12 cellular contexts compared by ENCODE assay signal in the genomic region with DNA sequence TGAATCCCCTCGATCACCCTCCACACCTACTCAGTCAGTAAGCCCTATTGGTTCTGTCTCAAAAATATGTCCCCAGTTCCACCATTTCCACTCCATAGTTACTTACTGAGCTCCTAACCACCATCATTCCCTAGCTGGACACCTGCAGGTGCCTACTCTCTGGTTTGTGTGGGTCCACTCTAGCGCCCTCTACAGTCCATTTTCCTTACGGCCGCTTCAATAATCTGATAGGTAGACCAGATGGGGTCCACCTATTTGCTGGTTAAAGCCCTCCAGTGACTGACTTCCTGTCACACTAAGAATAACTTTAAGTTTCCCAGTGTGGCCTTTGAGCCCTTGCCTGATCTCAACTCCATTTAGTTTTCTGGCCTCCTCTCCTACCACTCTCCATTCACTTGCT. TPM values are rescaled to one million over a fixed set of nuclear protein-coding genes. Genes with fewer than 3 reads are reported as not detected.
A peak's percentile ranks its signal among the peaks of the same experiment; 100 is the strongest.
DNase-seq lines count a peak whose midpoint lies in the region; ATAC-seq, FAIRE-seq and TF ChIP-seq lines count a peak whose summit lies in the region.
"Had no signal": no experiment of that assay in that cellular context is flagged by ENCODE, and none has a peak within 500 bp of the region (broad histone marks: within the 10 kb centered on the region; RNA-seq: fewer than 3 reads in every experiment).

No MANE protein-coding gene starts in this region.

- H3K4me3 ChIP-seq in H1 (ENCODE audit: extremely low read depth in 1 of 4, insufficient read depth in 2 of 4, low read depth in 3 of 4, low read length in 4 of 4) (no peak overlapping the region), smooth muscle cell (no peak overlapping the region)
- H3K4me3 ChIP-seq: BLaER1 had no signal

- H3F3A ChIP-seq in smooth muscle cell (ENCODE audit: low read depth), result peaks cover 18% of the 10 kb centered on the region

- H3K4me2 ChIP-seq in H1 (ENCODE audit: insufficient read depth in 1 of 2, low read depth in 2 of 2, low read length in 2 of 2) (no peak overlapping the region), smooth muscle cell (peak overlapping the region; percentile 95)
- H3K4me2 ChIP-seq: BLaER1 had no signal

- H3K27me3 Mint-ChIP-seq in activated CD8-positive, alpha-beta memory T cell treated with anti-CD3 and anti-CD28 coated beads, Interleukin-2, amount 10 ng/mL, durations not matched to agents 7 days and 5 days, result peaks cover 77% of the 10 kb centered on the region

- H3K27me3 ChIP-seq in H1 (replicated peaks in 1 of 4; ENCODE audit: control insufficient read depth in 3 of 4, extremely low read depth in 1 of 4, insufficient read depth in 3 of 4, low read length in 3 of 4), result peaks cover 0 to 31% (median 16%) of the 10 kb centered on the region in 4 experiments; a peak in 5 of 7 replicates
- H3K27me3 ChIP-seq in smooth muscle cell (ENCODE audit: low read depth), result no peaks in the 10 kb centered on the region

- H2BK5ac ChIP-seq in H1 (ENCODE audit: low read depth, low read length), result no peak overlapping the region

- CTCF ChIA-PET in H1 (lab: Charles Lee; ENCODE audit: partially characterized antibody), result interaction anchor here (0.6 to 2.3 kb wide), 20 partner anchors 10 to 486 kb away, joined by 3 to 13 read pairs (median 4); no protein-coding TSS in a partner anchor
- CTCF ChIA-PET in activated CD8-positive, alpha-beta memory T cell treated with anti-CD3 and anti-CD28 coated beads, Interleukin-2, amount 10 ng/mL, durations not matched to agents 7 days and 5 days (lab: Charles Lee), result no interaction called here

- H2BK15ac ChIP-seq in H1 (ENCODE audit: low read length), result no peak overlapping the region

- TF ChIP-seq POLR2A in H1 (IDR thresholded peaks at IDR 0.05; ENCODE audit: control extremely low read depth in 1 of 2, low read depth in 2 of 2, low read length in 2 of 2), result no peak

- H3K23ac ChIP-seq in H1 (ENCODE audit: insufficient read length), result no peak overlapping the region

- H3K27ac Mint-ChIP-seq in activated CD8-positive, alpha-beta memory T cell treated with anti-CD3 and anti-CD28 coated beads, Interleukin-2, amount 10 ng/mL, durations not matched to agents 7 days and 5 days, result no peak overlapping the region
- H3K27ac Mint-ChIP-seq: activated naive CD8-positive, alpha-beta T cell treated with anti-CD3 and anti-CD28 coated beads, Interleukin-2, amount 50 U/mL, for 24 hours had no signal

- H2AK5ac ChIP-seq in H1 (ENCODE audit: low read depth, low read length), result no peak overlapping the region

- POLR2A ChIA-PET in H1 (lab: Charles Lee; ENCODE audit: partially characterized antibody), result no interaction called here

- H3K4me1 Mint-ChIP-seq in activated CD8-positive, alpha-beta memory T cell treated with anti-CD3 and anti-CD28 coated beads, Interleukin-2, amount 10 ng/mL, durations not matched to agents 7 days and 5 days, result peaks cover 8% of the 10 kb centered on the region

- DNase-seq in NCI-H748 (lab: John Stamatoyannopoulos, UW; ENCODE audit: unreplicated experiment) (peak; percentile 18), NCI-H748 treated with DMSO at 0.1 percent for 48 hours (lab: John Stamatoyannopoulos, UW) (no peak), NCI-H1092 treated with DMSO at 0.1 percent for 48 hours (lab: John Stamatoyannopoulos, UW) (peak; percentile 74), H1 (ENCODE audit: low read depth in 1 of 2, low spot score in 2 of 2) (peak; percentile 10 to 81), smooth muscle cell (lab: John Stamatoyannopoulos, UW; ENCODE audit: unreplicated experiment) (no peak), NCI-H146 (lab: John Stamatoyannopoulos, UW) (no peak)
- DNase-seq in activated CD8-positive, alpha-beta memory T cell treated with anti-CD3 and anti-CD28 coated beads, Interleukin-2, amount 10 ng/mL, durations not matched to agents 7 days and 5 days, result no peak
- DNase-seq: activated naive CD8-positive, alpha-beta T cell treated with anti-CD3 and anti-CD28 coated beads, Interleukin-2, amount 50 U/mL, for 24 hours; NCI-H187; stimulated activated naive CD4-positive, alpha-beta T cell treated with Interleukin-2 at 50 U/mL for 16 hours had no signal

- WGBS in H1 (ENCODE audit: extremely low coverage in 1 of 2, insufficient coverage in 1 of 2, insufficient read length in 1 of 2, insufficient replicate concordance in 2 of 2, low coverage in 1 of 2, low lambda C conversion rate in 2 of 2, missing lambda C conversion rate in 1 of 2), 2 experiments, result 41% methylated on average over 4 of the region's 4 CpGs; no CpG with 5 or more reads in 1 of the 2 experiments
- 58% methylated on average over 4 of the region's 4 CpGs for WGBS in smooth muscle cell (ENCODE audit: low lambda C conversion rate)

- no peak overlapping the region for H3K18ac ChIP-seq in H1 (ENCODE audit: extremely low read depth, low read length)

- peak; percentile 88 for FAIRE-seq in H1 (lab: Jason Lieb, UNC)

- H3K79me1 ChIP-seq in H1 (ENCODE audit: low read depth, low read length), result no peaks in the 10 kb centered on the region

- TF ChIP-seq RAD21 in H1 (IDR thresholded peaks at IDR 0.05 in 1 of 2, conservative IDR thresholded peaks at IDR 0.05 in 1 of 2; ENCODE audit: low read depth in 2 of 2, low read length in 2 of 2), result peak; percentile 43 to 63; a peak in 3 of 4 replicates

- H3K9ac ChIP-seq in H1 (replicated peaks in 1 of 4; ENCODE audit: extremely low read depth in 1 of 4, low read depth in 3 of 4, low read length in 3 of 4) (no peak overlapping the region), smooth muscle cell (ENCODE audit: low read depth) (no peak overlapping the region)
- H3K9ac ChIP-seq: BLaER1 had no signal

- H2BK20ac ChIP-seq in H1 (ENCODE audit: low read length), result no peak overlapping the region

- H3K4ac ChIP-seq in H1 (replicated peaks; ENCODE audit: insufficient read length, low read depth, low read length), result no peak overlapping the region

- peaks cover 2 to 4% (median 3%) of the 10 kb centered on the region in 4 experiments; a peak in 5 of 7 replicates for H3K4me1 ChIP-seq in H1 (replicated peaks in 1 of 4; ENCODE audit: control insufficient read depth in 3 of 4, insufficient read depth in 4 of 4, low read length in 3 of 4)
- H3K4me1 ChIP-seq in smooth muscle cell (ENCODE audit: low read depth), result peaks cover 25% of the 10 kb centered on the region

- H3K79me2 ChIP-seq in H1 (ENCODE audit: control insufficient read depth in 1 of 2, insufficient read depth in 2 of 2, low read length in 2 of 2), result no peaks in the 10 kb centered on the region
- no peaks in the 10 kb centered on the region for H3K79me2 ChIP-seq in smooth muscle cell (ENCODE audit: low read depth)

- no peak overlapping the region for H3K56ac ChIP-seq in H1 (replicated peaks; ENCODE audit: insufficient read length, low read depth, low read length)

- H4K5ac ChIP-seq in H1 (ENCODE audit: insufficient read length, low read depth, low read length), result no peak overlapping the region

- no peaks in the 10 kb centered on the region for H3K36me3 ChIP-seq in H1 (ENCODE audit: control insufficient read depth in 2 of 4, insufficient read depth in 4 of 4, low read length in 3 of 4)
- no peaks in the 10 kb centered on the region for H3K36me3 ChIP-seq in smooth muscle cell (ENCODE audit: low read depth)
- H3K36me3 ChIP-seq: BLaER1 had no signal

- H3K9me3 ChIP-seq in H1 (ENCODE audit: insufficient read depth in 2 of 2, low read depth in 1 of 2, low read length in 1 of 2) (no peaks in the 10 kb centered on the region), smooth muscle cell (replicated peaks; ENCODE audit: low read depth) (no peaks in the 10 kb centered on the region)
- H3K9me3 ChIP-seq: BLaER1 had no signal

- no peaks in the 10 kb centered on the region for H3K36me3 Mint-ChIP-seq in activated CD8-positive, alpha-beta memory T cell treated with anti-CD3 and anti-CD28 coated beads, Interleukin-2, amount 10 ng/mL, durations not matched to agents 7 days and 5 days

- H4K91ac ChIP-seq in H1 (replicated peaks; ENCODE audit: insufficient read length, low read length), result no peak overlapping the region

- ATAC-seq in activated CD8-positive, alpha-beta memory T cell treated with anti-CD3 and anti-CD28 coated beads, Interleukin-2, amount 10 ng/mL, durations not matched to agents 7 days and 5 days, result no peak
- no peak for ATAC-seq in HG03159 (IDR thresholded peaks at IDR 0.05; ENCODE audit: unreplicated experiment)
- ATAC-seq: activated naive CD8-positive, alpha-beta T cell treated with anti-CD3 and anti-CD28 coated beads, Interleukin-2, amount 50 U/mL, for 24 hours had no signal

- peaks cover 3% of the 10 kb centered on the region for H3K23me2 ChIP-seq in H1 (ENCODE audit: low read depth, low read length)

- H3K27ac ChIP-seq in H1 (ENCODE audit: low read depth, low read length), result no peak overlapping the region
- no peak overlapping the region for H3K27ac ChIP-seq in smooth muscle cell (ENCODE audit: low read depth)
- H3K27ac ChIP-seq: BLaER1 had no signal

- TF ChIP-seq CTCF in H1 (IDR thresholded peaks at IDR 0.05; ENCODE audit: control extremely low read depth in 1 of 3, insufficient read depth in 1 of 3, low read depth in 1 of 3, low read length in 3 of 3) (peak; percentile 65 to 88 (median 80)), smooth muscle cell (IDR thresholded peaks at IDR 0.05; ENCODE audit: borderline replicate concordance, insufficient read depth, poor library complexity, severe bottlenecking) (peak; percentile 42)

- H2BK12ac ChIP-seq in H1 (ENCODE audit: low read depth, low read length), result no peak overlapping the region

- TF ChIP-seq EP300 in H1 (IDR thresholded peaks at IDR 0.05; ENCODE audit: borderline replicate concordance in 1 of 2, low read depth in 2 of 2, low read length in 2 of 2), result no peak

- H4K8ac ChIP-seq in H1 (ENCODE audit: extremely low read depth, insufficient read depth, low read length), result no peak overlapping the region

- no peak overlapping the region for H3K14ac ChIP-seq in H1 (ENCODE audit: insufficient read length)

- H4K20me1 ChIP-seq in H1 (replicated peaks in 1 of 2; ENCODE audit: control insufficient read depth in 1 of 2, insufficient read depth in 2 of 2, low read length in 2 of 2), result peaks cover 0 to 2% of the 10 kb centered on the region in 2 experiments
- H4K20me1 ChIP-seq in smooth muscle cell (ENCODE audit: low read depth), result peaks cover 18% of the 10 kb centered on the region

- no peak overlapping the region for H2BK120ac ChIP-seq in H1 (replicated peaks; ENCODE audit: low read depth, low read length)

- no peaks in the 10 kb centered on the region for H3K9me3 Mint-ChIP-seq in activated CD8-positive, alpha-beta memory T cell treated with anti-CD3 and anti-CD28 coated beads, Interleukin-2, amount 10 ng/mL, durations not matched to agents 7 days and 5 days (ENCODE audit: low read depth)
- H3K9me3 Mint-ChIP-seq: activated naive CD8-positive, alpha-beta T cell treated with anti-CD3 and anti-CD28 coated beads, Interleukin-2, amount 50 U/mL, for 24 hours had no signal

- H2AFZ ChIP-seq in H1 (ENCODE audit: low read length) (no peak overlapping the region), smooth muscle cell (ENCODE audit: low read depth) (no peak overlapping the region)

- H3K4me3 Mint-ChIP-seq in activated CD8-positive, alpha-beta memory T cell treated with anti-CD3 and anti-CD28 coated beads, Interleukin-2, amount 10 ng/mL, durations not matched to agents 7 days and 5 days, result no peak overlapping the region
- H3K4me3 Mint-ChIP-seq: activated naive CD8-positive, alpha-beta T cell treated with anti-CD3 and anti-CD28 coated beads, Interleukin-2, amount 50 U/mL, for 24 hours had no signal

RNA-seq across cellular contexts. Expression of gene GXYLT2, which starts 5.0 kb away (rescaled TPM):
- 3.9 and 5.6 TPM in 2 replicates for total RNA-seq in H1 (2021; fragmentation: NEBNext Ultra II Directional; extraction: Animal tissue kit (Norgen Biotek cat#: 25700))
- polyA plus RNA-seq in H1 (2011; rRNA removed), result 1.3 and 1.8 TPM in 2 replicates
- 1.6 TPM for polyA plus RNA-seq in H1 (2011; cell fraction: cytosol; rRNA removed)
- 2.5 TPM for polyA plus RNA-seq in H1 (2011; cell fraction: nucleus; rRNA removed)
- 1.2 to 2.1 TPM (median 1.7 TPM) in 4 replicates for polyA plus RNA-seq in H1 (2012, experiment 1 of 2)
- polyA plus RNA-seq in H1 (2012, experiment 2 of 2), result 0.73 TPM
- polyA plus RNA-seq in H1 (2013, experiment 1 of 2), result 3.6 TPM
- 3.8 TPM for polyA plus RNA-seq in H1 (2013, experiment 2 of 2)
- polyA minus RNA-seq in H1 (2011; rRNA and poly(A)+ RNA removed), result 3.2 and 6.7 TPM in 2 replicates
- polyA minus RNA-seq in H1 (2011; cell fraction: cytosol; rRNA and poly(A)+ RNA removed), result 4.2 TPM
- 7.5 TPM for polyA minus RNA-seq in H1 (2011; cell fraction: nucleus; rRNA and poly(A)+ RNA removed)
- total RNA-seq in smooth muscle cell, result 16.9 and 17.0 TPM in 2 replicates
- polyA plus RNA-seq in smooth muscle cell, result 17.2 and 19.0 TPM in 2 replicates
- not detected for total RNA-seq in activated CD8-positive, alpha-beta memory T cell treated with anti-CD3 and anti-CD28 coated beads, Interleukin-2, amount 10 ng/mL, durations not matched to agents 7 days and 5 days

RNA-seq across cellular contexts. Expression of gene SHQ1, which starts 44.6 kb away (rescaled TPM):
- total RNA-seq in H1 (2021; fragmentation: NEBNext Ultra II Directional; extraction: Animal tissue kit (Norgen Biotek cat#: 25700)), result 33.7 and 34.4 TPM in 2 replicates
- polyA plus RNA-seq in H1 (2011; rRNA removed) (7.5 and 10.7 TPM in 2 replicates), smooth muscle cell (11.0 and 14.8 TPM in 2 replicates)
- polyA plus RNA-seq in H1 (2011; cell fraction: cytosol; rRNA removed), result 11.5 TPM
- 16.6 TPM for polyA plus RNA-seq in H1 (2011; cell fraction: nucleus; rRNA removed)
- polyA plus RNA-seq in H1 (2012, experiment 1 of 2), result 14.1 to 27.9 TPM (median 17.1 TPM) in 4 replicates
- 2.0 TPM for polyA plus RNA-seq in H1 (2012, experiment 2 of 2)
- polyA plus RNA-seq in H1 (2013, experiment 1 of 2), result 14.7 TPM
- polyA plus RNA-seq in H1 (2013, experiment 2 of 2), result 14.9 TPM
- polyA minus RNA-seq in H1 (2011; rRNA and poly(A)+ RNA removed), result 11.1 and 13.8 TPM in 2 replicates
- polyA minus RNA-seq in H1 (2011; cell fraction: cytosol; rRNA and poly(A)+ RNA removed), result 17.9 TPM
- 51.4 TPM for polyA minus RNA-seq in H1 (2011; cell fraction: nucleus; rRNA and poly(A)+ RNA removed)
- total RNA-seq in smooth muscle cell, result 13.1 and 16.2 TPM in 2 replicates
- total RNA-seq in activated CD8-positive, alpha-beta memory T cell treated with anti-CD3 and anti-CD28 coated beads, Interleukin-2, amount 10 ng/mL, durations not matched to agents 7 days and 5 days, result 10 to 100 TPM; 27.4 to 30.7 TPM

Comparison
In these comparisons a context has a peak if more than half of its experiments do, and no peak if none do; other contexts are left out.
1. DNase-seq: peak in NCI-H748 (single experiment), NCI-H1092 treated with DMSO at 0.1 percent for 48 hours (single experiment) and H1 (2 of 2); none in NCI-H748 treated with DMSO at 0.1 percent for 48 hours (single experiment), smooth muscle cell (single experiment), activated CD8-positive, alpha-beta memory T cell treated with anti-CD3 and anti-CD28 coated beads, Interleukin-2, amount 10 ng/mL, durations not matched to agents 7 days and 5 days (single experiment) and NCI-H146 (single experiment).